Comparison of ENCODE assay signal across 9 cellular contexts in genomic region chr10:93357680-93358079, GRCh38.
DNase-seq lines count a peak whose midpoint lies in the region; ATAC-seq, FAIRE-seq and TF ChIP-seq lines count a peak whose summit lies in the region.
"Had no signal": no experiment of that assay in that cellular context is flagged by ENCODE, and none has a peak within 500 bp of the region (broad histone marks: within the 10 kb centered on the region; RNA-seq: fewer than 3 reads in every experiment).

No MANE protein-coding gene starts in this region.

- H3K27me3 ChIP-seq in pancreas: peaks cover 0 to 4% (median 0%) of the 10 kb centered on the region in 4 donors

- H3K4me3 Mint-ChIP-seq in endothelial cell (ENCODE audit: unreplicated experiment): no peak overlapping the region

- H3K36me3 ChIP-seq in pancreas: peaks cover 0 to 6% (median 0%) of the 10 kb centered on the region in 3 donors
- H3K36me3 ChIP-seq: neutrophil had no signal

- peaks cover 3% of the 10 kb centered on the region for H3K27me3 Mint-ChIP-seq in endothelial cell (ENCODE audit: unreplicated experiment)

- H3K27ac Mint-ChIP-seq in endothelial cell (ENCODE audit: unreplicated experiment): no peak overlapping the region

- FAIRE-seq in pancreas (lab: Jason Lieb, UNC) (no peak), GM12892 (lab: Jason Lieb, UNC) (no peak)

- H3K9me3 ChIP-seq in pancreas: no peaks in the 10 kb centered on the region
- H3K9me3 ChIP-seq: neutrophil had no signal

- no peaks in the 10 kb centered on the region for H3K4me1 ChIP-seq in pancreas

- TF ChIP-seq CTCF in endothelial cell (IDR thresholded peaks at IDR 0.05; ENCODE audit: unreplicated experiment) (peak; percentile 36), pancreas (IDR thresholded peaks at IDR 0.05) (peak in 2 of 4 donors; percentile 17 to 26)

- no peak overlapping the region for H3K27ac ChIP-seq in pancreas
- H3K27ac ChIP-seq: neutrophil had no signal

- no peaks in the 10 kb centered on the region for H3K4me1 Mint-ChIP-seq in endothelial cell (ENCODE audit: unreplicated experiment)

- TF ChIP-seq POLR2A in GM12892 (IDR thresholded peaks at IDR 0.05; ENCODE audit: low read depth, low read length): no peak

- H3K4me3 ChIP-seq in pancreas: no peak overlapping the region

- no peaks in the 10 kb centered on the region for H3K36me3 Mint-ChIP-seq in endothelial cell (ENCODE audit: low read depth, unreplicated experiment)

- ATAC-seq in HG02798 (IDR thresholded peaks at IDR 0.05; ENCODE audit: poor library complexity, unreplicated experiment): peak; percentile 49
- peak in 3 of 4 donors; percentile 71 to 77 (median 73) for ATAC-seq in pancreas
- no peak for ATAC-seq in GM19467 (IDR thresholded peaks at IDR 0.05; ENCODE audit: unreplicated experiment)
- ATAC-seq in GM21367 (IDR thresholded peaks at IDR 0.05; ENCODE audit: unreplicated experiment): no peak

- intact Hi-C loops in pancreas (cut with DNase I): loop anchor here in 1 of 3 donors (10.0 kb wide), 1 partner anchor 273 kb away; no protein-coding TSS in a partner anchor

- 8 to 16% methylated on average over 5 of the region's 5 CpGs for WGBS in pancreas, 2 donors

- DNase-seq in DMS53 (lab: John Stamatoyannopoulos, UW) (peak; percentile 84), RKO (ENCODE audit: low spot score) (peak; percentile 70), endothelial cell (ENCODE audit: low spot score) (peak; percentile 51), pancreas (no peak), GM12892 (ENCODE audit: insufficient read length) (no peak)

- no peaks in the 10 kb centered on the region for H3K9me3 Mint-ChIP-seq in endothelial cell (ENCODE audit: unreplicated experiment)

Comparison
In these comparisons a context has a peak if more than half of its experiments do, and no peak if none do; other contexts are left out.
1. DNase-seq: peak in DMS53 (single experiment), RKO (single experiment) and endothelial cell (single experiment); none in pancreas (0 of 6) and GM12892 (single experiment).
2. ATAC-seq: peak in HG02798 (single experiment) and pancreas (3 of 4); none in GM19467 (single experiment) and GM21367 (single experiment).